Comparison of ENCODE assay signal across 27 cellular contexts in genomic region chr1:237206065-237206414, GRCh38.
"Had no signal": no experiment of that assay in that cellular context is flagged by ENCODE, and none has a peak within 500 bp of the region (broad histone marks: within the 10 kb centered on the region; RNA-seq: fewer than 3 reads in every experiment).

No MANE protein-coding gene starts in this region.

- DNase-seq: activated CD4-positive, alpha-beta memory T cell treated with anti-CD3 and anti-CD28 coated beads, Interleukin-2, amount 10 ng/mL, durations not matched to agents 7 days and 5 days; activated CD4-positive, alpha-beta T cell treated with anti-CD3 and anti-CD28 coated beads for 1 hour; activated CD4-positive, alpha-beta T cell treated with anti-CD3 and anti-CD28 coated beads for 4 hours; activated CD4-positive, alpha-beta T cell treated with anti-CD3 and anti-CD28 coated beads, Interleukin-2, amount 10 ng/mL, durations not matched to agents 7 days and 5 days; activated CD4-positive, alpha-beta T cell treated with anti-CD3 and anti-CD28 coated beads, Interleukin-2, amount 50 U/mL, for 4 hours; activated CD8-positive, alpha-beta memory T cell treated with anti-CD3 and anti-CD28 coated beads, Interleukin-2, amount 50 U/mL, for 48 hours; activated gamma-delta T cell; activated naive CD4-positive, alpha-beta T cell; activated naive CD4-positive, alpha-beta T cell treated with anti-CD3 and anti-CD28 coated beads, Interleukin-2, amount 50 U/mL, for 16 hours; activated T-cell treated with anti-CD3 and anti-CD28 coated beads for 4 hours; activated T-cell treated with anti-CD3 and anti-CD28 coated beads, Interleukin-2, amount 50 U/mL, for 24 hours; activated T-cell treated with anti-CD3 and anti-CD28 coated beads, Interleukin-2, amount 50 U/mL, for 72 hours; amniotic stem cell; anterior cingulate cortex; central memory CD4-positive, alpha-beta T cell; cerebellar nuclear complex; effector CD8-positive, alpha-beta T cell; esophagus squamous epithelium; foreskin melanocyte; T-cell; T-helper 9 cell had no signal

- H3K36me3 ChIP-seq: colonic mucosa, esophagus squamous epithelium, gastroesophageal sphincter had no signal

- H3K27me3 ChIP-seq: body of pancreas, colonic mucosa, esophagus squamous epithelium, gastroesophageal sphincter had no signal

- H3K4me3 ChIP-seq: body of pancreas, colonic mucosa, esophagus squamous epithelium, gastroesophageal sphincter had no signal

- H3K4me1 ChIP-seq: body of pancreas, colonic mucosa, esophagus squamous epithelium had no signal

- H3K27ac ChIP-seq: body of pancreas, colonic mucosa, epithelial cell of prostate, esophagus squamous epithelium, gastroesophageal sphincter, VCaP had no signal

- H3K9me3 ChIP-seq: body of pancreas, colonic mucosa, esophagus squamous epithelium, gastroesophageal sphincter had no signal

- ATAC-seq: activated T-cell treated with anti-CD3 and anti-CD28 coated beads, Interleukin-2, amount 50 U/mL, for 72 hours; body of pancreas; gastroesophageal sphincter; T-cell; WTC11 had no signal
